ENCODE assay signal across 26 cellular contexts in genomic region chr2:183009249-183009899, GRCh38.
"Had no signal": no experiment of that assay in that cellular context is flagged by ENCODE, and none has a peak within 500 bp of the region (broad histone marks: within the 10 kb centered on the region; RNA-seq: fewer than 3 reads in every experiment).

No MANE protein-coding gene starts in this region.

- H3K27me3 ChIP-seq: dorsolateral prefrontal cortex, gastroesophageal sphincter, ovary, sigmoid colon, stomach, tibial artery, upper lobe of right lung had no signal

- H3K9me3 ChIP-seq: gastroesophageal sphincter, ovary, sigmoid colon, stomach, tibial artery, upper lobe of right lung had no signal

- H3K36me3 ChIP-seq: gastroesophageal sphincter, ovary, sigmoid colon, tibial artery, upper lobe of right lung had no signal

- H3K4me3 ChIP-seq: coronary artery, dorsolateral prefrontal cortex, gastroesophageal sphincter, ovary, sigmoid colon, stomach, tibial artery, upper lobe of right lung had no signal

- H3K4me1 ChIP-seq: upper lobe of right lung had no signal

- DNase-seq: activated CD4-positive, alpha-beta T cell treated with anti-CD3 and anti-CD28 coated beads for 36 hours; activated CD4-positive, CD25-positive, alpha-beta regulatory T cell; activated CD8-positive, alpha-beta memory T cell treated with anti-CD3 and anti-CD28 coated beads, Interleukin-2, amount 10 ng/mL, durations not matched to agents 7 days and 5 days; activated CD8-positive, alpha-beta T cell treated with anti-CD3 and anti-CD28 coated beads, Interleukin-2, amount 10 ng/mL, durations not matched to agents 7 days and 5 days; activated naive CD4-positive, alpha-beta T cell treated with Interleukin-2 at 50 U/mL for 16 hours; activated T-cell treated with anti-CD3 and anti-CD28 coated beads for 4 hours; activated T-cell treated with anti-CD3 and anti-CD28 coated beads, Interleukin-2, amount 50 U/mL, for 72 hours; anterior cingulate cortex; cerebellar nuclear complex; dorsolateral prefrontal cortex; effector memory CD4-positive, alpha-beta T cell; hippocampal formation; immature natural killer cell; kidney; left colon; midbrain; natural killer cell; ovary; sigmoid colon; stimulated activated CD4-positive, alpha-beta T cell treated with anti-CD3 and anti-CD28 coated beads, Interleukin-1b, Interleukin-23, amount 100 ng/mL, for 48 hours; stimulated activated naive B cell treated with anti-CD40 and anti-IgM and Interleukin-4, amounts not matched to agents 10 μg/mL and 1 μg/mL and 100 μg/mL, for 72 hours; stomach; tibial artery; upper lobe of right lung had no signal

- ATAC-seq: activated CD4-positive, alpha-beta T cell treated with anti-CD3 and anti-CD28 coated beads for 36 hours; activated CD8-positive, alpha-beta memory T cell treated with anti-CD3 and anti-CD28 coated beads, Interleukin-2, amount 10 ng/mL, durations not matched to agents 7 days and 5 days; activated CD8-positive, alpha-beta T cell treated with anti-CD3 and anti-CD28 coated beads, Interleukin-2, amount 10 ng/mL, durations not matched to agents 7 days and 5 days; activated T-cell treated with anti-CD3 and anti-CD28 coated beads, Interleukin-2, amount 50 U/mL, for 72 hours; gastroesophageal sphincter; left colon; natural killer cell; stimulated activated naive B cell treated with anti-CD40 and anti-IgM and Interleukin-4, amounts not matched to agents 10 μg/mL and 1 μg/mL and 100 μg/mL, for 72 hours; upper lobe of right lung had no signal

- H3K27ac ChIP-seq: coronary artery, dorsolateral prefrontal cortex, gastroesophageal sphincter, ovary, sigmoid colon, stomach, tibial artery, upper lobe of right lung had no signal
